8 cellular contexts compared by ENCODE assay signal in genomic region chr12:12474931-12475485, GRCh38.
A peak's percentile ranks its signal among the peaks of the same experiment; 100 is the strongest.
DNase-seq lines count a peak whose midpoint lies in the region; ATAC-seq and TF ChIP-seq lines count a peak whose summit lies in the region.

No MANE protein-coding gene starts in this region.

- ATAC-seq in HG02938 (IDR thresholded peaks at IDR 0.05; ENCODE audit: unreplicated experiment) (peak; percentile 98), sciatic nerve (no peak), PC-3 (no peak)

- H4K20me1 ChIP-seq in PC-3 (ENCODE audit: low read length), result no peaks in the 10 kb centered on the region

- H2AFZ ChIP-seq in PC-3 (ENCODE audit: low read length), result no peak overlapping the region

- no peaks in the 10 kb centered on the region for H3F3A ChIP-seq in PC-3 (ENCODE audit: low read length, unreplicated experiment)

- no peaks in the 10 kb centered on the region for H3K9me3 ChIP-seq in PC-3 (ENCODE audit: low read length)

- CTCF ChIA-PET in PC-3 (lab: Charles Lee), result no interaction called here

- POLR2A ChIA-PET in PC-3 (lab: Charles Lee; ENCODE audit: unreplicated experiment), result no interaction called here

- DNase-seq in GM19238 (ENCODE audit: insufficient read length, low spot score), result peak; percentile 50
- peak; percentile 26 for DNase-seq in activated CD4-positive, CD25-positive, alpha-beta regulatory T cell treated with anti-CD3 and anti-CD28 coated beads, Interleukin-2, amount 50 U/mL, for 16 hours (ENCODE audit: low read depth, low spot score)
- DNase-seq in glomerular endothelial cell (ENCODE audit: extremely low read depth, low read depth, low spot score), result peak; percentile 67
- DNase-seq in SKM-1 treated with dmso at 0.1 percent for 144 hours (lab: John Stamatoyannopoulos, UW; ENCODE audit: unreplicated experiment), result no peak
- no peak for DNase-seq in sciatic nerve (ENCODE audit: low spot score)
- DNase-seq in PC-3, result no peak
- no peak for DNase-seq in HK-2 (ENCODE audit: unreplicated experiment)

- H3K9me2 ChIP-seq in PC-3 (replicated peaks; ENCODE audit: low read length), result no peaks in the 10 kb centered on the region

- H3K9ac ChIP-seq in PC-3 (ENCODE audit: low read length), result no peak overlapping the region

- H3K4me1 ChIP-seq in PC-3 (ENCODE audit: insufficient read depth, low read length), result peaks cover 10% of the 10 kb centered on the region

- no peaks in the 10 kb centered on the region for H3K79me2 ChIP-seq in PC-3 (ENCODE audit: low read length)

- H3K36me3 ChIP-seq in PC-3 (ENCODE audit: low read depth, low read length), result no peaks in the 10 kb centered on the region; the same call in 1 of the 2 replicates

- BruUV-seq in PC-3 (replicated peaks; lab: Mats Ljungman, UMichigan), result no TSS peak

- H3K27me3 ChIP-seq in PC-3 (ENCODE audit: low read length), result no peaks in the 10 kb centered on the region

- no peak overlapping the region for H3K4me3 ChIP-seq in PC-3 (ENCODE audit: low read length)

- H3K4me2 ChIP-seq in PC-3 (ENCODE audit: low read length), result no peak overlapping the region

- no peak for TF ChIP-seq CTCF in PC-3 (conservative IDR thresholded peaks at IDR 0.05; ENCODE audit: low read depth, low read length)

- intact Hi-C loops in sciatic nerve (cut with DNase I), result no loop called here
- intact Hi-C loops in PC-3 (cut with micrococcal nuclease), result no loop called here

- H3K27ac ChIP-seq in PC-3 (ENCODE audit: low read length), result no peak overlapping the region

Comparison
In these comparisons a context has a peak if more than half of its experiments do, and no peak if none do; other contexts are left out.
1. DNase-seq: peak in GM19238 (single experiment), activated CD4-positive, CD25-positive, alpha-beta regulatory T cell treated with anti-CD3 and anti-CD28 coated beads, Interleukin-2, amount 50 U/mL, for 16 hours (single experiment) and glomerular endothelial cell (single experiment); none in SKM-1 treated with dmso at 0.1 percent for 144 hours (single experiment), sciatic nerve (single experiment), PC-3 (single experiment) and HK-2 (single experiment).